13 cellular contexts compared by ENCODE assay signal in genomic region chr4:75737398-75737797, GRCh38. TPM values are rescaled to one million over a fixed set of nuclear protein-coding genes. Genes with fewer than 3 reads are reported as not detected.
DNase-seq lines count a peak whose midpoint lies in the region; ATAC-seq and TF ChIP-seq lines count a peak whose summit lies in the region.
"Had no signal": no experiment of that assay in that cellular context is flagged by ENCODE, and none has a peak within 500 bp of the region (broad histone marks: within the 10 kb centered on the region; RNA-seq: fewer than 3 reads in every experiment).

No MANE protein-coding gene starts in this region.

- no peak overlapping the region for H3K4me3 ChIP-seq in GM23338
- no peak overlapping the region for H3K4me3 ChIP-seq in heart left ventricle
- H3K4me3 ChIP-seq in psoas muscle: no peak overlapping the region
- H3K4me3 ChIP-seq in left lung: no peak overlapping the region
- H3K4me3 ChIP-seq: A549, GM12878 had no signal

- 71 to 82% (median 76%) methylated on average over 2 of the region's 2 CpGs for WGBS in heart left ventricle, 4 donors
- 58 to 90% (median 63%) methylated on average over 2 of the region's 2 CpGs for WGBS in psoas muscle, 3 donors

- H3K4me1 ChIP-seq in GM23338 (ENCODE audit: insufficient read depth) (no peaks in the 10 kb centered on the region), heart left ventricle (peaks cover 0 to 24% (median 13%) of the 10 kb centered on the region in 12 donors), psoas muscle (peaks cover 31% of the 10 kb centered on the region), left lung (peaks cover 0 to 3% of the 10 kb centered on the region in 2 donors)
- H3K4me1 ChIP-seq: BE2C had no signal

- H3K79me2 ChIP-seq in GM23338 (replicated peaks; ENCODE audit: insufficient read depth): peaks cover 100% of the 10 kb centered on the region

- peaks cover 51% of the 10 kb centered on the region for H4K20me1 ChIP-seq in GM23338 (replicated peaks; ENCODE audit: insufficient read depth)

- H3K27ac Mint-ChIP-seq in GM23338: peak overlapping the region; percentile 33
- H3K27ac Mint-ChIP-seq in T-helper 17 cell: no peak overlapping the region

- no peak overlapping the region for H3K4me2 ChIP-seq in GM23338
- H3K4me2 ChIP-seq: A549 had no signal

- DNase-seq in GM23338 (ENCODE audit: low spot score) (no peak), caudate nucleus (lab: John Stamatoyannopoulos, UW) (peak in 3 of 61 donors; percentile 0 to 42 (median 7)), heart left ventricle (no peak), psoas muscle (no peak), left lung (no peak), T-helper 17 cell (no peak)
- DNase-seq: BE2C; CD4-positive, alpha-beta memory T cell; DMS79 had no signal

- H3K27ac ChIP-seq in GM23338 (ENCODE audit: low read depth) (no peak overlapping the region), caudate nucleus (ENCODE audit: low read depth, low read length) (peak overlapping the region; percentile 32), heart left ventricle (peak overlapping the region in 4 of 12 donors; percentile 1 to 37 (median 26)), psoas muscle (peak overlapping the region; percentile 62), left lung (no peak overlapping the region)
- H3K27ac ChIP-seq: A549, C4-2B had no signal

- H3K27me3 ChIP-seq in GM23338 (ENCODE audit: insufficient read depth) (no peaks in the 10 kb centered on the region), heart left ventricle (no peaks in the 10 kb centered on the region), psoas muscle (ENCODE audit: insufficient read depth in 3 of 3, low read length in 2 of 3) (no peaks in the 10 kb centered on the region), left lung (no peaks in the 10 kb centered on the region)
- H3K27me3 ChIP-seq: BE2C had no signal

- intact Hi-C loops in heart left ventricle (cut with DNase I): loop anchor here in 1 of 10 donors (5.0 kb wide), 1 partner anchor 205 kb away; the partner anchor contains the start of gene NAAA
- intact Hi-C loops in psoas muscle (cut with DNase I): no loop called here
- intact Hi-C loops in left lung (cut with DNase I): no loop called here

- H3K4me1 Mint-ChIP-seq in GM23338: no peaks in the 10 kb centered on the region; the same call in 2 of the 3 replicates
- H3K4me1 Mint-ChIP-seq in T-helper 17 cell: peaks cover 19% of the 10 kb centered on the region

- no peak overlapping the region for H2AFZ ChIP-seq in GM23338

- no peaks in the 10 kb centered on the region; the same call in 2 of the 3 replicates for H3K9me3 Mint-ChIP-seq in GM23338
- H3K9me3 Mint-ChIP-seq: CD4-positive, alpha-beta memory T cell had no signal

- 0 out of 2 replicates have a peak, but pooled peaks cover 3% of the 10 kb centered on the region for H3F3A ChIP-seq in GM23338 (replicated peaks; ENCODE audit: low read depth)

- no peaks in the 10 kb centered on the region for H3K27me3 Mint-ChIP-seq in GM23338 (ENCODE audit: insufficient read depth, low read depth, poor library complexity)
- H3K27me3 Mint-ChIP-seq in T-helper 17 cell: no peaks in the 10 kb centered on the region
- H3K27me3 Mint-ChIP-seq: CD4-positive, alpha-beta memory T cell had no signal

- peaks cover 19% of the 10 kb centered on the region for H3K36me3 Mint-ChIP-seq in GM23338 (ENCODE audit: low read depth)
- peaks cover 2% of the 10 kb centered on the region for H3K36me3 Mint-ChIP-seq in T-helper 17 cell (ENCODE audit: low read depth)

- no peak for ATAC-seq in GM23338
- ATAC-seq in heart left ventricle: peak in 3 of 4 donors; percentile 62 to 73 (median 66)
- ATAC-seq in psoas muscle: peak in 3 of 4 donors; percentile 52 to 72 (median 71)
- ATAC-seq in left lung: no peak
- no peak for ATAC-seq in GM19467 (IDR thresholded peaks at IDR 0.05; ENCODE audit: unreplicated experiment)
- no peak for ATAC-seq in T-helper 17 cell
- ATAC-seq: A549, GM12878 had no signal

- H3K9me2 ChIP-seq in GM23338 (ENCODE audit: insufficient read depth): no peaks in the 10 kb centered on the region

- TF ChIP-seq CTCF in GM23338 (conservative IDR thresholded peaks at IDR 0.05; ENCODE audit: low read depth in 2 of 2) (no peak), heart left ventricle (IDR thresholded peaks at IDR 0.05) (no peak), psoas muscle (IDR thresholded peaks at IDR 0.05) (no peak), left lung (IDR thresholded peaks at IDR 0.05) (no peak)

- H3K9me3 ChIP-seq in heart left ventricle: peaks cover 0 to 14% (median 0%) of the 10 kb centered on the region in 12 donors
- no peaks in the 10 kb centered on the region for H3K9me3 ChIP-seq in psoas muscle
- H3K9me3 ChIP-seq in left lung: no peaks in the 10 kb centered on the region
- no peaks in the 10 kb centered on the region for H3K9me3 ChIP-seq in T-helper 17 cell (ENCODE audit: control insufficient read depth, low read length, poor library complexity, severe bottlenecking)
- H3K9me3 ChIP-seq: A549, BE2C had no signal

- no peak for TF ChIP-seq POLR2A in heart left ventricle (IDR thresholded peaks at IDR 0.05)

- H3K36me3 ChIP-seq in GM23338 (ENCODE audit: insufficient read depth): peaks cover 5% of the 10 kb centered on the region; the same call in 1 of the 2 replicates
- peaks cover 0 to 19% (median 0%) of the 10 kb centered on the region in 9 donors for H3K36me3 ChIP-seq in heart left ventricle
- peaks cover 0 to 14% of the 10 kb centered on the region in 2 donors for H3K36me3 ChIP-seq in psoas muscle (ENCODE audit: insufficient read depth in 1 of 2, low read depth in 1 of 2)
- peaks cover 0 to 3% of the 10 kb centered on the region in 2 donors for H3K36me3 ChIP-seq in left lung
- H3K36me3 ChIP-seq: BE2C had no signal

- H3K4me3 Mint-ChIP-seq in GM23338 (no peak overlapping the region), T-helper 17 cell (no peak overlapping the region)
- H3K4me3 Mint-ChIP-seq: CD4-positive, alpha-beta memory T cell had no signal

TF ChIP-seq in GM23338, 12 proteins besides CTCF, POLR2A, EP300 and RAD21 (continues in another document):
- no peak for TF ChIP-seq REST (IDR thresholded peaks at IDR 0.05; ENCODE audit: unreplicated experiment)

RNA-seq across cellular contexts. Expression of gene USO1, which starts 13.0 kb away (rescaled TPM):
- total RNA-seq in GM23338 (2014; rRNA removed; shearing (Covaris generic)): 241 and 277 TPM in 2 replicates
- polyA plus RNA-seq in GM23338 (2016; fragmentation: Nextera tagmentation; extraction: Ambion mirVana) (98.5 and 113 TPM in 2 replicates), heart left ventricle (10 to 100 TPM; 28.6 to 70.0 TPM), psoas muscle (100 to 1,000 TPM in 2 of 3 donors, 10 to 100 TPM in 1; 49.5 to 224 (median 136) TPM)
- total RNA-seq in heart left ventricle (10 to 100 TPM; 71.8 to 87.1 (median 77.3) TPM), psoas muscle (100 to 1,000 TPM; 175 to 210 (median 180) TPM), left lung (10 to 100 TPM; 64.2 to 72.0 TPM), T-helper 17 cell (10 to 100 TPM; 24.0 to 27.8 TPM)

Comparison
In these comparisons a context has a peak if more than half of its experiments do, and no peak if none do; other contexts are left out.
1. ATAC-seq: peak in heart left ventricle (3 of 4) and psoas muscle (3 of 4); none in GM23338 (single experiment), left lung (single experiment), GM19467 (single experiment) and T-helper 17 cell (single experiment).
2. H3K27ac ChIP-seq: peak in caudate nucleus (single experiment) and psoas muscle (single experiment); none in GM23338 (single experiment) and left lung (0 of 2).